14 cellular contexts compared by ENCODE assay signal in the genomic region with DNA sequence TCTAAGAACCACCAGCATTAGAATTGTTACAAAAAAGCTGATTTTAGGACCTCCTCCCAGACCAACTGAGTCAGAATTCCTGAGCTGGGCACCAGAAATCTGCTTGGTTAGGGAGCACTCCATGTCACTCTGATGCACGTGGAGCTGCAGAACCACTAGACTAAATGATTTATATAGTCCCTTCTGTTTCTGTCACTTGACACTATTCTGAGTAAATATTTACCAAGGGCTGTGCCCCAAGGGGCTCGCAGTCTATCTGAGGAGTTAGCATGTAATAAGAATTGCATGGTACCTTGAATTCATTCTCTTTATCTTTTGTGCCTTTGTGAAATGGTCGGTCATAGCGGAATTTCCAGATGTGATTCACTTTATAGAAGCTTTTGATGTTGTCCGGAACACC.
"Had no signal": no experiment of that assay in that cellular context is flagged by ENCODE, and none has a peak within 500 bp of the region (broad histone marks: within the 10 kb centered on the region; RNA-seq: fewer than 3 reads in every experiment).

No MANE protein-coding gene starts in this region.

- DNase-seq: activated CD4-positive, alpha-beta T cell treated with anti-CD3 and anti-CD28 coated beads, Interleukin-2, amount 10 ng/mL, durations not matched to agents 24 days and 14 days; activated CD4-positive, CD25-positive, alpha-beta regulatory T cell; activated CD8-positive, alpha-beta memory T cell treated with anti-CD3 and anti-CD28 coated beads for 24 hours; activated gamma-delta T cell treated with Interleukin-2 at 50 U/mL for 16 hours; amygdala; effector memory CD4-positive, alpha-beta T cell; kidney; nephron progenitor cell; occipital lobe; tibial artery; uterus had no signal

- H3K27ac ChIP-seq: tibial artery, uterus had no signal

- H3K9me3 Mint-ChIP-seq: activated CD4-positive, alpha-beta T cell treated with anti-CD3 and anti-CD28 coated beads, Interleukin-2, amount 10 ng/mL, durations not matched to agents 24 days and 14 days; brain; nephron progenitor cell; stimulated activated effector memory CD8-positive, alpha-beta T cell treated with anti-CD3 and anti-CD28 coated beads, Interleukin-12 subunit alpha, Interleukin-12 subunit beta, amount 100 ng/mL, for 72 hours had no signal

- H3K27me3 ChIP-seq: tibial artery, uterus had no signal

- H3K9me3 ChIP-seq: tibial artery, uterus had no signal

- H3K4me3 Mint-ChIP-seq: activated CD4-positive, alpha-beta T cell treated with anti-CD3 and anti-CD28 coated beads, Interleukin-2, amount 10 ng/mL, durations not matched to agents 24 days and 14 days; activated naive CD8-positive, alpha-beta T cell; nephron progenitor cell; stimulated activated effector memory CD8-positive, alpha-beta T cell treated with anti-CD3 and anti-CD28 coated beads, Interleukin-12 subunit alpha, Interleukin-12 subunit beta, amount 100 ng/mL, for 72 hours had no signal

- H3K36me3 ChIP-seq: tibial artery, uterus had no signal

- H3K36me3 Mint-ChIP-seq: activated naive CD8-positive, alpha-beta T cell; stimulated activated effector memory CD8-positive, alpha-beta T cell treated with anti-CD3 and anti-CD28 coated beads, Interleukin-12 subunit alpha, Interleukin-12 subunit beta, amount 100 ng/mL, for 72 hours had no signal

- ATAC-seq: stimulated activated effector memory CD8-positive, alpha-beta T cell treated with anti-CD3 and anti-CD28 coated beads, Interleukin-12 subunit alpha, Interleukin-12 subunit beta, amount 100 ng/mL, for 72 hours had no signal

- H3K27me3 Mint-ChIP-seq: activated naive CD8-positive, alpha-beta T cell; brain had no signal

- H3K27ac Mint-ChIP-seq: activated CD4-positive, alpha-beta T cell treated with anti-CD3 and anti-CD28 coated beads, Interleukin-2, amount 10 ng/mL, durations not matched to agents 24 days and 14 days; activated naive CD8-positive, alpha-beta T cell; nephron progenitor cell; stimulated activated effector memory CD8-positive, alpha-beta T cell treated with anti-CD3 and anti-CD28 coated beads, Interleukin-12 subunit alpha, Interleukin-12 subunit beta, amount 100 ng/mL, for 72 hours had no signal

- H3K4me3 ChIP-seq: tibial artery, uterus had no signal

- H3K4me1 ChIP-seq: uterus had no signal

- H3K4me1 Mint-ChIP-seq: activated CD4-positive, alpha-beta T cell treated with anti-CD3 and anti-CD28 coated beads, Interleukin-2, amount 10 ng/mL, durations not matched to agents 24 days and 14 days; stimulated activated effector memory CD8-positive, alpha-beta T cell treated with anti-CD3 and anti-CD28 coated beads, Interleukin-12 subunit alpha, Interleukin-12 subunit beta, amount 100 ng/mL, for 72 hours had no signal
